In genomic region chr6:76992553-76992952, GRCh38 we compare ENCODE assay signal across 19 cellular contexts.
DNase-seq lines count a peak whose midpoint lies in the region; ATAC-seq, FAIRE-seq and TF ChIP-seq lines count a peak whose summit lies in the region.
"Had no signal": no experiment of that assay in that cellular context is flagged by ENCODE, and none has a peak within 500 bp of the region (broad histone marks: within the 10 kb centered on the region; RNA-seq: fewer than 3 reads in every experiment).

No MANE protein-coding gene starts in this region.

- H3K27ac Mint-ChIP-seq in H9 (no peak overlapping the region), neural crest cell (ENCODE audit: unreplicated experiment) (no peak overlapping the region)
- H3K27ac Mint-ChIP-seq: B cell; CD4-positive, alpha-beta memory T cell; HFFc6 had no signal

- H3K79me2 ChIP-seq in H9 (ENCODE audit: insufficient read depth, low read length) (no peaks in the 10 kb centered on the region; the same call in 1 of the 2 replicates), H1 (ENCODE audit: control insufficient read depth in 1 of 2, insufficient read depth in 2 of 2, low read length in 2 of 2) (no peaks in the 10 kb centered on the region)

- no peak for TF ChIP-seq EP300 in H1 (IDR thresholded peaks at IDR 0.05; ENCODE audit: borderline replicate concordance in 1 of 2, low read depth in 2 of 2, low read length in 2 of 2)

- H4K8ac ChIP-seq in H9 (replicated peaks; ENCODE audit: insufficient read length, low read depth, low read length) = no peak overlapping the region
- H4K8ac ChIP-seq in H1 (ENCODE audit: extremely low read depth, insufficient read depth, low read length) = peak overlapping the region; percentile 51; the same call in 1 of the 2 replicates

- no peaks in the 10 kb centered on the region; the same call in 1 of the 2 replicates for H3K27me3 Mint-ChIP-seq in H9 (ENCODE audit: low read depth)
- no peaks in the 10 kb centered on the region for H3K27me3 Mint-ChIP-seq in neural crest cell (ENCODE audit: low read depth)
- H3K27me3 Mint-ChIP-seq: B cell; CD4-positive, alpha-beta memory T cell had no signal

- H3K9me3 Mint-ChIP-seq in H9 = peaks cover 0 to 4% of the 10 kb centered on the region in 2 experiments; a peak in 3 of 5 replicates
- H3K9me3 Mint-ChIP-seq in neural crest cell = no peaks in the 10 kb centered on the region
- H3K9me3 Mint-ChIP-seq: HFFc6 had no signal

- H3K4me3 Mint-ChIP-seq in H9 (no peak overlapping the region), neural crest cell (no peak overlapping the region)
- H3K4me3 Mint-ChIP-seq: B cell; CD4-positive, alpha-beta memory T cell; HFFc6 had no signal

- H3K56ac ChIP-seq in H9 (ENCODE audit: insufficient read length, low read depth, low read length) (no peak overlapping the region), H1 (replicated peaks; ENCODE audit: insufficient read length, low read depth, low read length) (no peak overlapping the region)

- no CpG with 5 or more reads among the region's 9 CpGs for WGBS in H9 (ENCODE audit: extremely low coverage, insufficient read length, low lambda C conversion rate)
- WGBS in H1 (ENCODE audit: extremely low coverage in 1 of 2, insufficient coverage in 1 of 2, insufficient read length in 1 of 2, insufficient replicate concordance in 2 of 2, low coverage in 1 of 2, low lambda C conversion rate in 2 of 2, missing lambda C conversion rate in 1 of 2), 2 experiments = 83% methylated on average over 9 of the region's 9 CpGs; no CpG with 5 or more reads in 1 of the 2 experiments

- no peaks in the 10 kb centered on the region for H3K4me1 Mint-ChIP-seq in H9
- H3K4me1 Mint-ChIP-seq in neural crest cell = no peaks in the 10 kb centered on the region
- H3K4me1 Mint-ChIP-seq: B cell; CD4-positive, alpha-beta memory T cell had no signal

- H4K20me1 ChIP-seq in H9 (ENCODE audit: control insufficient read depth, insufficient read depth, insufficient read length) (no peaks in the 10 kb centered on the region), H1 (replicated peaks in 1 of 2; ENCODE audit: control insufficient read depth in 1 of 2, insufficient read depth in 2 of 2, low read length in 2 of 2) (no peaks in the 10 kb centered on the region)

- H3K23me2 ChIP-seq in H9 (ENCODE audit: insufficient read length, low read depth, low read length, poor library complexity, severe bottlenecking) = no peaks in the 10 kb centered on the region
- H3K23me2 ChIP-seq in H1 (ENCODE audit: low read depth, low read length) = no peaks in the 10 kb centered on the region

- H2BK12ac ChIP-seq in H9 (ENCODE audit: insufficient read length, low read depth, low read length) = no peak overlapping the region
- no peak overlapping the region for H2BK12ac ChIP-seq in H1 (ENCODE audit: low read depth, low read length)

- H3K4me1 ChIP-seq in H9 (ENCODE audit: insufficient read depth, low read length) (no peaks in the 10 kb centered on the region), H1 (replicated peaks in 1 of 4; ENCODE audit: control insufficient read depth in 3 of 4, insufficient read depth in 4 of 4, low read length in 3 of 4) (no peaks in the 10 kb centered on the region)

- TF ChIP-seq RAD21 in H1 (IDR thresholded peaks at IDR 0.05 in 1 of 2, conservative IDR thresholded peaks at IDR 0.05 in 1 of 2; ENCODE audit: low read depth in 2 of 2, low read length in 2 of 2) = no peak

- H2AK5ac ChIP-seq in H9 (ENCODE audit: insufficient read length, low read length) (no peak overlapping the region), H1 (ENCODE audit: low read depth, low read length) (no peak overlapping the region)

- H2BK20ac ChIP-seq in H9 (ENCODE audit: low read depth, low read length, poor library complexity, severe bottlenecking) = no peak overlapping the region
- no peak overlapping the region for H2BK20ac ChIP-seq in H1 (ENCODE audit: low read length)

- H2BK120ac ChIP-seq in H9 (ENCODE audit: low read depth, low read length, poor library complexity, severe bottlenecking) (no peak overlapping the region), H1 (replicated peaks; ENCODE audit: low read depth, low read length) (no peak overlapping the region)

- peak; percentile 1 to 38 for DNase-seq in NCI-H526 (lab: John Stamatoyannopoulos, UW)
- DNase-seq in NCI-H526 treated with DMSO at 0.1 percent for 48 hours (lab: John Stamatoyannopoulos, UW) = no peak
- DNase-seq in H9 = no peak
- DNase-seq in H1 (ENCODE audit: low read depth in 1 of 2, low spot score in 2 of 2) = no peak
- peak; percentile 3 for DNase-seq in neural crest cell (ENCODE audit: low read depth, low spot score)
- DNase-seq in frontal cortex (ENCODE audit: low spot score in 2 of 2) = no peak
- DNase-seq: 8988T; C1 segment of cervical spinal cord; CD4-positive, alpha-beta memory T cell; DMS79; GOT3; HCEC 1CT; HFFc6; IMR-90 had no signal

- CTCF ChIA-PET in H1 (lab: Charles Lee; ENCODE audit: partially characterized antibody) = no interaction called here

- H4K5ac ChIP-seq in H9 (ENCODE audit: insufficient read length, low read depth, low read length) (no peak overlapping the region), H1 (ENCODE audit: insufficient read length, low read depth, low read length) (no peak overlapping the region)

- H3K4me3 ChIP-seq in H1 (ENCODE audit: extremely low read depth in 1 of 4, insufficient read depth in 2 of 4, low read depth in 3 of 4, low read length in 4 of 4) = no peak overlapping the region

- TF ChIP-seq POLR2A in H1 (IDR thresholded peaks at IDR 0.05; ENCODE audit: control extremely low read depth in 1 of 2, low read depth in 2 of 2, low read length in 2 of 2) = no peak

- H3K14ac ChIP-seq in H9 (ENCODE audit: insufficient read depth, low read length) (no peak overlapping the region), H1 (ENCODE audit: insufficient read length) (no peak overlapping the region)

- FAIRE-seq in H1 (lab: Jason Lieb, UNC) = no peak
- no peak for FAIRE-seq in frontal cortex (lab: Jason Lieb, UNC)
- FAIRE-seq: G401.6, GM12891 had no signal

- peaks cover 6% of the 10 kb centered on the region for H3K9me3 ChIP-seq in H9 (ENCODE audit: control insufficient read depth, low read depth, low read length)
- H3K9me3 ChIP-seq in H1 (ENCODE audit: insufficient read depth in 2 of 2, low read depth in 1 of 2, low read length in 1 of 2) = peaks cover 0 to 5% of the 10 kb centered on the region in 2 experiments; a peak in 1 of 4 replicates

- H3K23ac ChIP-seq in H9 (ENCODE audit: insufficient read length, low read depth, low read length) (no peak overlapping the region), H1 (ENCODE audit: insufficient read length) (no peak overlapping the region)

- H3K9ac ChIP-seq in H9 (ENCODE audit: extremely low read depth, insufficient read length, low read length) (no peak overlapping the region), H1 (replicated peaks in 1 of 4; ENCODE audit: extremely low read depth in 1 of 4, low read depth in 3 of 4, low read length in 3 of 4) (no peak overlapping the region)

- no peak overlapping the region for H3K4ac ChIP-seq in H9 (ENCODE audit: low read depth, low read length)
- H3K4ac ChIP-seq in H1 (replicated peaks; ENCODE audit: insufficient read length, low read depth, low read length) = no peak overlapping the region

- H4K91ac ChIP-seq in H9 (ENCODE audit: insufficient read length, low read depth, low read length) (no peak overlapping the region), H1 (replicated peaks; ENCODE audit: insufficient read length, low read length) (no peak overlapping the region)

- H3K27me3 ChIP-seq in H9 (ENCODE audit: insufficient read depth, low read length) (no peaks in the 10 kb centered on the region), H1 (replicated peaks in 1 of 4; ENCODE audit: control insufficient read depth in 3 of 4, extremely low read depth in 1 of 4, insufficient read depth in 3 of 4, low read length in 3 of 4) (no peaks in the 10 kb centered on the region)

- H3K79me1 ChIP-seq in H9 (ENCODE audit: insufficient read depth, low read depth, low read length, poor library complexity, severe bottlenecking) (no peaks in the 10 kb centered on the region), H1 (ENCODE audit: low read depth, low read length) (no peaks in the 10 kb centered on the region)

- H2AFZ ChIP-seq in H9 (ENCODE audit: low read length) = no peak overlapping the region
- H2AFZ ChIP-seq in H1 (ENCODE audit: low read length) = no peak overlapping the region

- H2BK5ac ChIP-seq in H9 (ENCODE audit: insufficient read length, low read length) (no peak overlapping the region), H1 (ENCODE audit: low read depth, low read length) (no peak overlapping the region)

- POLR2A ChIA-PET in H1 (lab: Charles Lee; ENCODE audit: partially characterized antibody) = no interaction called here

- no peak overlapping the region for H3K18ac ChIP-seq in H9 (ENCODE audit: insufficient read length, low read depth, low read length)
- no peak overlapping the region for H3K18ac ChIP-seq in H1 (ENCODE audit: extremely low read depth, low read length)

- H2BK15ac ChIP-seq in H9 (ENCODE audit: low read depth, low read length) = no peak overlapping the region
- no peak overlapping the region for H2BK15ac ChIP-seq in H1 (ENCODE audit: low read length)

- H3K36me3 ChIP-seq in H1 (ENCODE audit: control insufficient read depth in 2 of 4, insufficient read depth in 4 of 4, low read length in 3 of 4) = no peaks in the 10 kb centered on the region

- H3T11ph ChIP-seq in H9 (ENCODE audit: low read length) = no peak overlapping the region

- no peak overlapping the region for H3K4me2 ChIP-seq in H9 (ENCODE audit: insufficient read depth, insufficient read length, low read length)
- no peak overlapping the region for H3K4me2 ChIP-seq in H1 (ENCODE audit: insufficient read depth in 1 of 2, low read depth in 2 of 2, low read length in 2 of 2)

- peaks cover 0 to 5% (median 0%) of the 10 kb centered on the region in 3 experiments; a peak in 2 of 7 replicates for H3K36me3 Mint-ChIP-seq in H9 (ENCODE audit: insufficient read depth in 1 of 3, low read depth in 3 of 3)
- no peaks in the 10 kb centered on the region for H3K36me3 Mint-ChIP-seq in neural crest cell (ENCODE audit: low read depth)
- H3K36me3 Mint-ChIP-seq: CD4-positive, alpha-beta memory T cell had no signal

- TF ChIP-seq CTCF in H9 (conservative IDR thresholded peaks at IDR 0.05) = peak; percentile 29; the same call in 2 of the 3 replicates
- TF ChIP-seq CTCF in H1 (IDR thresholded peaks at IDR 0.05; ENCODE audit: control extremely low read depth in 1 of 3, insufficient read depth in 1 of 3, low read depth in 1 of 3, low read length in 3 of 3) = no peak
- TF ChIP-seq CTCF in neural crest cell (conservative IDR thresholded peaks at IDR 0.05) = no peak

- H3K27ac ChIP-seq in H9 (ENCODE audit: insufficient read length, low read depth, low read length) (no peak overlapping the region), H1 (ENCODE audit: low read depth, low read length) (no peak overlapping the region)

- no peak for ATAC-seq in HG03025 (IDR thresholded peaks at IDR 0.05; ENCODE audit: low FRiP score, unreplicated experiment)
- ATAC-seq in HG03045 (IDR thresholded peaks at IDR 0.05; ENCODE audit: unreplicated experiment) = no peak

TF ChIP-seq in H1, 55 proteins besides CTCF, POLR2A, EP300 and RAD21 (continues in another document):
- TF ChIP-seq HDAC2 (IDR thresholded peaks at IDR 0.05; ENCODE audit: borderline replicate concordance in 1 of 2, low read depth in 2 of 2, low read length in 2 of 2) (no peak), POU5F1 (IDR thresholded peaks at IDR 0.05; ENCODE audit: low read depth, low read length) (no peak), FOSL1 (IDR thresholded peaks at IDR 0.05; ENCODE audit: insufficient read depth, low read depth, low read length) (no peak)

Comparison
In these comparisons a context has a peak if more than half of its experiments do, and no peak if none do; other contexts are left out.
1. DNase-seq: peak in NCI-H526 (2 of 2) and neural crest cell (single experiment); none in NCI-H526 treated with DMSO at 0.1 percent for 48 hours (single experiment), H9 (single experiment), H1 (0 of 2) and frontal cortex (0 of 2).